In the genomic region with DNA sequence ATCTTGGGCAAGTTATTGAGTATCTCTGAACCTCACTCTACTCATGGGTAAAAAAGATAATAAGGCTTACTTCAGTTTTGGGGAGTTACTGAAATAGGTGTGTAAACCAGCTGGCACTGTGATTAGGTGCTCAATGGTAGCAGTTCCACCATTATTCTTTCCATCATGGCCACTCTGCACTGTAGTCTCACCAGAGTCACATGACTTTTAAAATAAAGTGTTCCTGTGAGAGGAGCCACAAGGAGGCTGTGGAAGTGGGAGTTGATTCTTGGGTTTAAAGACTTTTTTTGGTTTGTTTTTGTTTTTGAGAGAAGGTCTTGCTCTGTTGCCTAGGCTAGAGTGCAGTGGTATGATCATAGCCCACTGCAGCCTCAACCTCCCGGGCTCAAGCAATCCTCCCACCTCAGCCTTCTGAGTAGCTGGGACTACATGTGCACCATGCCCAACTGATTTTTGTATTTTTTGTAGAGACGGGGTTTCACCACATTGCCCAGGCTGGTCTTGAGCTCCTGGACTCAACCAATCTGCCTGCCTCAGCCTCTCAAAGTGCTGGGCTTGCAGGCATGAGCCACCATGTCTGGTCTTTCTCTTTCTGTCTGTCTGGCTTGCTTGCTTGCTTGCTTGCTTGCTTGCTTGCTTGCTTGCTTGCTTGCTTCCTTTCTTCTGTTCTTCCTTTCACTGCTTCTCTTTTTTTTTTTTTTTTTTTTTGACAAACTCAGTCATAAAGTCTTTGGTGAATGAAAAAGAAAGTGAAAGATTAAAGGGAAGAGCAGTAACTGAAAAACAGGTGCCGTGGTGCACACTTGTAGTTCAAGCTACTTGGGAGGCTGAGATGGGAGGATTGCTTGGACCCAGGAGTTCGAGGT, we compare ENCODE assay signal across 9 cellular contexts. TPM values are rescaled to one million over a fixed set of nuclear protein-coding genes. Genes with fewer than 3 reads are reported as not detected.
A peak's percentile ranks its signal among the peaks of the same experiment; 100 is the strongest.
DNase-seq lines count a peak whose midpoint lies in the region; ATAC-seq and TF ChIP-seq lines count a peak whose summit lies in the region.
"Had no signal": no experiment of that assay in that cellular context is flagged by ENCODE, and none has a peak within 500 bp of the region (broad histone marks: within the 10 kb centered on the region; RNA-seq: fewer than 3 reads in every experiment).

No MANE protein-coding gene starts in this region.

- peak overlapping the region; percentile 85 to 93 (median 90) for H3K4me3 Mint-ChIP-seq in CD4-positive, CD25-positive, alpha-beta regulatory T cell
- peak overlapping the region; percentile 87 for H3K4me3 Mint-ChIP-seq in activated naive CD4-positive, alpha-beta T cell treated with anti-CD3 and anti-CD28 coated beads, Interleukin-2, amount 50 U/mL, for 24 hours

- peak overlapping the region; percentile 99 to 100 (median 99) for H3K27ac Mint-ChIP-seq in CD4-positive, CD25-positive, alpha-beta regulatory T cell
- peak overlapping the region; percentile 99 for H3K27ac Mint-ChIP-seq in activated naive CD4-positive, alpha-beta T cell treated with anti-CD3 and anti-CD28 coated beads, Interleukin-2, amount 50 U/mL, for 24 hours

- TF ChIP-seq CTCF in MM.1S (IDR thresholded peaks at IDR 0.05; ENCODE audit: low read length), result no peak

- no peaks in the 10 kb centered on the region for H3K9me2 ChIP-seq in MM.1S (replicated peaks; ENCODE audit: insufficient read depth, low read length)

- peak in 2 of 3 donors; percentile 69 to 89 for DNase-seq in CD4-positive, CD25-positive, alpha-beta regulatory T cell
- DNase-seq in MM.1S (peak; percentile 79), NCI-H1092 treated with DMSO at 0.1 percent for 48 hours (lab: John Stamatoyannopoulos, UW) (no peak), COLO829 (ENCODE audit: low spot score) (no peak), AG20443 (ENCODE audit: low spot score) (no peak), dermis blood vessel endothelial cell (no peak)

- H3K36me3 Mint-ChIP-seq in CD4-positive, CD25-positive, alpha-beta regulatory T cell, result peaks cover 3% of the 10 kb centered on the region
- H3K36me3 Mint-ChIP-seq in activated naive CD4-positive, alpha-beta T cell treated with anti-CD3 and anti-CD28 coated beads, Interleukin-2, amount 50 U/mL, for 24 hours, result peaks cover 2% of the 10 kb centered on the region

- no peaks in the 10 kb centered on the region for H3K27me3 ChIP-seq in CD4-positive, CD25-positive, alpha-beta regulatory T cell (ENCODE audit: control insufficient read depth, insufficient read depth, low read length)
- no peaks in the 10 kb centered on the region for H3K27me3 ChIP-seq in MM.1S (replicated peaks; ENCODE audit: insufficient read depth, low read length)

- no peaks in the 10 kb centered on the region for H3K9me3 ChIP-seq in CD4-positive, CD25-positive, alpha-beta regulatory T cell (ENCODE audit: control insufficient read depth in 2 of 2, low read length in 2 of 2)
- H3K9me3 ChIP-seq in MM.1S (replicated peaks; ENCODE audit: insufficient read depth, low read length), result no peaks in the 10 kb centered on the region

- peak overlapping the region; percentile 67 for H3K4me3 ChIP-seq in CD4-positive, CD25-positive, alpha-beta regulatory T cell (ENCODE audit: low read depth, low read length)
- peak overlapping the region; percentile 27 for H3K4me3 ChIP-seq in MM.1S (ENCODE audit: low read length)
- H3K4me3 ChIP-seq: skin epidermis had no signal

- H3K4me2 ChIP-seq in MM.1S (ENCODE audit: low read depth, low read length), result peak overlapping the region; percentile 97

- H3K27ac ChIP-seq in CD4-positive, CD25-positive, alpha-beta regulatory T cell (ENCODE audit: insufficient read depth, low read length, poor library complexity, severe bottlenecking), result peak overlapping the region; percentile 81
- H3K27ac ChIP-seq in MM.1S (ENCODE audit: low read length), result peak overlapping the region; percentile 89; the same call in 1 of the 2 replicates

- peaks cover 4% of the 10 kb centered on the region for H3K27me3 Mint-ChIP-seq in CD4-positive, CD25-positive, alpha-beta regulatory T cell
- no peaks in the 10 kb centered on the region for H3K27me3 Mint-ChIP-seq in activated naive CD4-positive, alpha-beta T cell treated with anti-CD3 and anti-CD28 coated beads, Interleukin-2, amount 50 U/mL, for 24 hours

- peaks cover 89% of the 10 kb centered on the region for H3K4me1 ChIP-seq in CD4-positive, CD25-positive, alpha-beta regulatory T cell (ENCODE audit: control insufficient read depth, insufficient read depth, low read length, poor library complexity, severe bottlenecking)
- H3K4me1 ChIP-seq in MM.1S (ENCODE audit: low read length), result peaks cover 34% of the 10 kb centered on the region

- no peaks in the 10 kb centered on the region for H3K79me2 ChIP-seq in MM.1S (ENCODE audit: low read length)

- H3K9me3 Mint-ChIP-seq in CD4-positive, CD25-positive, alpha-beta regulatory T cell, result no peaks in the 10 kb centered on the region
- peaks cover 5% of the 10 kb centered on the region for H3K9me3 Mint-ChIP-seq in activated naive CD4-positive, alpha-beta T cell treated with anti-CD3 and anti-CD28 coated beads, Interleukin-2, amount 50 U/mL, for 24 hours

- H3K36me3 ChIP-seq in CD4-positive, CD25-positive, alpha-beta regulatory T cell (ENCODE audit: control insufficient read depth, insufficient read depth, low read length), result no peaks in the 10 kb centered on the region
- no peaks in the 10 kb centered on the region for H3K36me3 ChIP-seq in MM.1S (replicated peaks; ENCODE audit: insufficient read depth, low read length)

- peak overlapping the region; percentile 57 for H2AFZ ChIP-seq in MM.1S (ENCODE audit: low read length)

- peak; percentile 34 to 35 for ATAC-seq in CD4-positive, CD25-positive, alpha-beta regulatory T cell (ENCODE audit: low read depth in 2 of 2)
- peak; percentile 57 for ATAC-seq in GM21526 (IDR thresholded peaks at IDR 0.05; ENCODE audit: low FRiP score, unreplicated experiment)

- peak overlapping the region; percentile 12; the same call in 1 of the 2 replicates for H3K9ac ChIP-seq in MM.1S (ENCODE audit: low read length)

- peaks cover 38% of the 10 kb centered on the region for H3F3A ChIP-seq in MM.1S (ENCODE audit: insufficient read depth, low read length)

- peaks cover 31 to 88% (median 66%) of the 10 kb centered on the region in 4 donors for H3K4me1 Mint-ChIP-seq in CD4-positive, CD25-positive, alpha-beta regulatory T cell
- peaks cover 90% of the 10 kb centered on the region for H3K4me1 Mint-ChIP-seq in activated naive CD4-positive, alpha-beta T cell treated with anti-CD3 and anti-CD28 coated beads, Interleukin-2, amount 50 U/mL, for 24 hours

- no peaks in the 10 kb centered on the region for H4K20me1 ChIP-seq in MM.1S (ENCODE audit: insufficient read depth, low read length)

RNA-seq across cellular contexts. Expression of gene ACVR1, which starts 21.2 kb away (rescaled TPM):
- 64.2 TPM for total RNA-seq in CD4-positive, CD25-positive, alpha-beta regulatory T cell
- polyA plus RNA-seq in CD4-positive, CD25-positive, alpha-beta regulatory T cell, result 10 to 100 TPM; 14.1 to 21.4 (median 17.3) TPM
- total RNA-seq in dermis blood vessel endothelial cell, result 19.6 and 29.5 TPM in 2 replicates

Comparison
In these comparisons a context has a peak if more than half of its experiments do, and no peak if none do; other contexts are left out.
1. DNase-seq: peak in CD4-positive, CD25-positive, alpha-beta regulatory T cell (2 of 3) and MM.1S (single experiment); none in NCI-H1092 treated with DMSO at 0.1 percent for 48 hours (single experiment), COLO829 (single experiment), AG20443 (single experiment) and dermis blood vessel endothelial cell (single experiment).